Comparison of ENCODE assay signal across 8 cellular contexts in the genomic region with DNA sequence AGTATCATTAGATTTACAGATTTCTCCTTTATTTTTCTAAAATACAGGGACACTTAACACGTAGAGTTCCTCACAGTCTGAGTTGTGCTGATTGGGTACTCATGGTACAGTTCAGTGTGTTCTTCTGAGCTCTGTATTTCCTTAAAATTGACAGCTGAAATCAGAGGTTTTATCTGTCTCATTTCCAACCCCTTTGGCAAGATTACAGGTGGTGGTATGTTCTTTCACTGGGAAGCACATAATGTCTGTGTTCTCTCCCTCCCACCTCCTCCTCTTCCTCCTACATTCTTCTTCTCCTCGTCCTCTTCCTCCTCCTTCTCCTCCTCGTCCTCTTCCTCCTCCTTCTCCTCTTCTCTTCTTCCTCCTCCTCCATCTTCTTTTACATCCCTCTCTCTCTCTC.
"Had no signal": no experiment of that assay in that cellular context is flagged by ENCODE, and none has a peak within 500 bp of the region (broad histone marks: within the 10 kb centered on the region; RNA-seq: fewer than 3 reads in every experiment).

No MANE protein-coding gene starts in this region.

- H2AFZ ChIP-seq: GM23248 had no signal

- DNase-seq: GM23248, GOT3, H7, IMR-90, KG1 had no signal

- H3K9ac ChIP-seq: GM23248 had no signal

- ATAC-seq: HCT116, K562 had no signal

- H3K9me3 ChIP-seq: HAP-1 had no signal

- H3K4me3 ChIP-seq: GM23248, HAP-1, K562 had no signal

- H3K4me1 ChIP-seq: HAP-1 had no signal

- H3K36me3 ChIP-seq: HAP-1 had no signal

- H3K27ac ChIP-seq: GM23248 had no signal
